15 cellular contexts compared by ENCODE assay signal in genomic region chr3:128546646-128547045, GRCh38. TPM values are rescaled to one million over a fixed set of nuclear protein-coding genes. Genes with fewer than 3 reads are reported as not detected.
"Had no signal": no experiment of that assay in that cellular context is flagged by ENCODE, and none has a peak within 500 bp of the region (broad histone marks: within the 10 kb centered on the region; RNA-seq: fewer than 3 reads in every experiment).

No MANE protein-coding gene starts in this region.

- H3K36me3 ChIP-seq: heart left ventricle, lower lobe of right lung, ovary, thyroid gland, uterus had no signal

- DNase-seq: activated CD4-positive, alpha-beta T cell treated with anti-CD3 and anti-CD28 coated beads, Interleukin-2, amount 10 ng/mL, durations not matched to agents 7 days and 5 days; activated naive CD4-positive, alpha-beta T cell treated with Interleukin-2 at 50 U/mL for 16 hours; anterior cingulate cortex; effector memory CD8-positive, alpha-beta T cell; foreskin melanocyte; heart left ventricle; immature natural killer cell; lower lobe of right lung; ovary; T-helper 17 cell; thyroid gland; uterus had no signal

- H3K9me3 ChIP-seq: lower lobe of right lung, ovary, thyroid gland, uterus had no signal

- H3K27ac ChIP-seq: heart left ventricle, lower lobe of right lung, ovary, thyroid gland, uterus had no signal

- H3K27me3 ChIP-seq: heart left ventricle, ovary, thyroid gland, uterus had no signal

- H3K4me1 ChIP-seq: uterus had no signal

- H3K4me3 ChIP-seq: heart left ventricle, lower lobe of right lung, ovary, thyroid gland, uterus had no signal

- FAIRE-seq: TTC549 had no signal

- ATAC-seq: activated T-helper 17 cell treated with anti-CD3 and anti-CD28 coated beads, Interleukin-2, amount 50 U/mL, for 72 hours; effector memory CD8-positive, alpha-beta T cell; lower lobe of right lung; stimulated activated memory B cell treated with anti-CD40 and anti-IgM and Interleukin-4, amounts not matched to agents 10 μg/mL and 1 μg/mL and 100 μg/mL, for 72 hours; T-helper 17 cell had no signal

RNA-seq across cellular contexts. Expression of gene GATA2, which starts 53.6 kb away (rescaled TPM):
- total RNA-seq: activated CD4-positive, alpha-beta T cell treated with anti-CD3 and anti-CD28 coated beads, Interleukin-2, amount 10 ng/mL, durations not matched to agents 7 days and 5 days had no signal
